Comparison of ENCODE assay signal across 18 cellular contexts in the genomic region with DNA sequence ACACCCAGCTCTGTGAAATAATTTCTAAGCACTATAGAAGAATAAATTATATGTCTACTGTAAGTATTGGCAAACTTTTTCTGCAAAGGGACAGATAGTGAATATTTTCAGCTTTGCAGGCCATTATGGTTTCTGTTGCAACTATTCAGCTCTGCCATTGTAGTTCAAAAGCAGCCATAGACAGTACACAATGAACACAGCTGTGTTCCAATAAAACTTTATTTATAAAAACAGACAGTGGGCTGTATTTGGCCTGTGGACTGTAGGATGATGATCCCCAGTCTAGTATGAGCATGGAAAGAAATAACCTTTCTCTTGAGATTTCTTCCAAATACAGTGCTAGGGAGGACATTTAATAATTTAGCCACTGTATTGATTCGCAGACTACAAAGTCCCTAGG. TPM values are rescaled to one million over a fixed set of nuclear protein-coding genes. Genes with fewer than 3 reads are reported as not detected.
DNase-seq lines count a peak whose midpoint lies in the region; ATAC-seq, FAIRE-seq and TF ChIP-seq lines count a peak whose summit lies in the region.
"Had no signal": no experiment of that assay in that cellular context is flagged by ENCODE, and none has a peak within 500 bp of the region (broad histone marks: within the 10 kb centered on the region; RNA-seq: fewer than 3 reads in every experiment).

No MANE protein-coding gene starts in this region.

- H4K5ac ChIP-seq in mesendoderm (ENCODE audit: low read length), result no peak overlapping the region

- no peak for ATAC-seq in GM23338
- ATAC-seq in K562, result peak; percentile 44; the same call in 2 of the 3 replicates
- ATAC-seq: HCT116 had no signal

- H2AFZ ChIP-seq in GM23338 (peak overlapping the region; percentile 96; the same call in 1 of the 2 replicates), K562 (ENCODE audit: low read depth, low read length) (peak overlapping the region; percentile 40; the same call in 1 of the 2 replicates)

- H3K4ac ChIP-seq in mesendoderm (ENCODE audit: low read depth, low read length), result peak overlapping the region; percentile 48

- TF ChIP-seq POLR2A in K562 (conservative IDR thresholded peaks at IDR 0.05), result no peak

- CTCF ChIA-PET in K562 (lab: Yijun Ruan, JAX; ENCODE audit: low intra/inter-chr PET ratio), result no interaction called here

- no peak for TF ChIP-seq CTCF in GM23338 (conservative IDR thresholded peaks at IDR 0.05; ENCODE audit: low read depth in 2 of 2)
- no peak for TF ChIP-seq CTCF in K562 (IDR thresholded peaks at IDR 0.05 in 2 of 3, conservative IDR thresholded peaks at IDR 0.05 in 1 of 3; ENCODE audit: insufficient read depth in 2 of 3, low read depth in 1 of 3, low read length in 3 of 3)

- H3K27ac Mint-ChIP-seq in GM23338, result no peak overlapping the region
- H3K27ac Mint-ChIP-seq: CD4-positive, alpha-beta memory T cell; H9; HFFc6 had no signal

- H4K20me1 ChIP-seq in GM23338 (replicated peaks; ENCODE audit: insufficient read depth) (no peaks in the 10 kb centered on the region), K562 (replicated peaks; ENCODE audit: control insufficient read depth, insufficient read depth, low read length) (no peaks in the 10 kb centered on the region)

- intact Hi-C loops in K562 (cut with micrococcal nuclease), result no loop called here
- intact Hi-C loops in cardiac septum (cut with DNase I), result no loop called here

- H3K4me3 Mint-ChIP-seq in GM23338, result no peak overlapping the region
- H3K4me3 Mint-ChIP-seq: CD4-positive, alpha-beta memory T cell; H9; HFFc6 had no signal

- H3K4me2 ChIP-seq in GM23338 (no peak overlapping the region), K562 (ENCODE audit: insufficient read depth, low read length) (no peak overlapping the region), mesendoderm (ENCODE audit: low read length) (no peak overlapping the region)

- no peak overlapping the region for H2BK5ac ChIP-seq in mesendoderm (ENCODE audit: low read length)

- H3K36me3 Mint-ChIP-seq in GM23338 (ENCODE audit: low read depth), result no peaks in the 10 kb centered on the region
- H3K36me3 Mint-ChIP-seq: CD4-positive, alpha-beta memory T cell had no signal

- DNase-seq in GM23338 (ENCODE audit: low spot score), result no peak
- DNase-seq in NAMALWA (ENCODE audit: low spot score), result peak; percentile 22
- DNase-seq in K562 (ENCODE audit: extremely low read depth in 1 of 4, low spot score in 3 of 4), result no peak
- no peak for DNase-seq in mesendoderm
- DNase-seq in 8988T, result no peak
- DNase-seq in cardiac septum (ENCODE audit: low spot score), result no peak
- no peak for DNase-seq in effector CD4-positive, alpha-beta T cell
- DNase-seq: C1 segment of cervical spinal cord; Calu3; CD4-positive, alpha-beta memory T cell; COR-L47; DMS53; DMS79 treated with DMSO at 0.1 percent for 48 hours; GF-D8; H9; HFFc6 had no signal

- H3K27me3 Mint-ChIP-seq in GM23338 (ENCODE audit: insufficient read depth, low read depth, poor library complexity), result peaks cover 4% of the 10 kb centered on the region

- no peak for TF ChIP-seq RAD21 in K562 (CRISPR knock-in tag; conservative IDR thresholded peaks at IDR 0.05 in 1 of 2, IDR thresholded peaks at IDR 0.05 in 1 of 2)

- H3K4me1 ChIP-seq in GM23338 (ENCODE audit: insufficient read depth) (peaks cover 25% of the 10 kb centered on the region), K562 (replicated peaks in 1 of 2; ENCODE audit: control insufficient read depth in 2 of 2, insufficient read depth in 2 of 2, low read length in 2 of 2) (peaks cover 0 to 23% of the 10 kb centered on the region in 2 experiments; a peak in 4 of 5 replicates), mesendoderm (ENCODE audit: control insufficient read depth, low read depth, low read length) (peaks cover 24% of the 10 kb centered on the region)

- H2BK15ac ChIP-seq in mesendoderm (replicated peaks; ENCODE audit: low read depth), result no peak overlapping the region

- TF ChIP-seq EP300 in K562 (IDR thresholded peaks at IDR 0.05; ENCODE audit: low read length), result no peak

- H3K9me1 ChIP-seq in K562 (ENCODE audit: control insufficient read depth, insufficient read depth, low read length), result no peaks in the 10 kb centered on the region

- H3K79me1 ChIP-seq in mesendoderm (ENCODE audit: low read length), result no peaks in the 10 kb centered on the region

- H3K56ac ChIP-seq in mesendoderm (ENCODE audit: low read length), result no peak overlapping the region

- no peak overlapping the region for H3K23ac ChIP-seq in mesendoderm (ENCODE audit: low read length)

- no peaks in the 10 kb centered on the region; the same call in 2 of the 3 replicates for H3K9me3 Mint-ChIP-seq in GM23338
- H3K9me3 Mint-ChIP-seq: CD4-positive, alpha-beta memory T cell; HFFc6 had no signal

- no peaks in the 10 kb centered on the region for H3K9me2 ChIP-seq in GM23338 (ENCODE audit: insufficient read depth)

- no peak overlapping the region for H4K8ac ChIP-seq in mesendoderm (ENCODE audit: low read depth, low read length)

- H3K4me3 ChIP-seq in GM23338, result no peak overlapping the region
- no peak overlapping the region for H3K4me3 ChIP-seq in K562
- H3K4me3 ChIP-seq in mesendoderm (ENCODE audit: low read length), result no peak overlapping the region

- no peak overlapping the region for H2AK5ac ChIP-seq in mesendoderm (ENCODE audit: low read length)

- H3F3A ChIP-seq in GM23338 (replicated peaks; ENCODE audit: low read depth), result no peaks in the 10 kb centered on the region

- H3K27me3 ChIP-seq in GM23338 (ENCODE audit: insufficient read depth) (no peaks in the 10 kb centered on the region), K562 (ENCODE audit: control insufficient read depth in 2 of 2, insufficient read depth in 2 of 2, low read length in 2 of 2) (peaks cover 2 to 10% of the 10 kb centered on the region in 2 experiments; a peak in 2 of 5 replicates), mesendoderm (ENCODE audit: insufficient read depth, low read length, poor library complexity) (no peaks in the 10 kb centered on the region)

- H3K27ac ChIP-seq in GM23338 (ENCODE audit: low read depth), result no peak overlapping the region
- H3K27ac ChIP-seq in K562 (ENCODE audit: extremely low read depth, low read depth, low read length), result no peak overlapping the region
- peak overlapping the region; percentile 25 for H3K27ac ChIP-seq in mesendoderm (ENCODE audit: low read depth, low read length)

- POLR2A ChIA-PET in K562 (lab: Yijun Ruan, JAX), result interaction anchor here (2.8 kb wide), 1 partner anchor 13 kb away, joined by 15 read pairs; no protein-coding TSS in a partner anchor

- no peaks in the 10 kb centered on the region for H3K36me3 ChIP-seq in GM23338 (ENCODE audit: insufficient read depth)
- H3K36me3 ChIP-seq in K562 (ENCODE audit: control insufficient read depth, insufficient read depth, low read length), result no peaks in the 10 kb centered on the region
- no peaks in the 10 kb centered on the region for H3K36me3 ChIP-seq in mesendoderm (ENCODE audit: control insufficient read depth, insufficient read depth, low read length)

- H2BK120ac ChIP-seq in mesendoderm (ENCODE audit: low read depth, low read length), result peak overlapping the region; percentile 74

- no peaks in the 10 kb centered on the region for H3K9me3 ChIP-seq in K562 (replicated peaks; ENCODE audit: control insufficient read depth, insufficient read depth, low read depth, low read length)

- H3K4me1 Mint-ChIP-seq in GM23338, result peaks cover 40% of the 10 kb centered on the region
- H3K4me1 Mint-ChIP-seq: CD4-positive, alpha-beta memory T cell had no signal

- H3K9ac ChIP-seq in K562 (ENCODE audit: insufficient read depth in 1 of 2, low read depth in 2 of 2, low read length in 2 of 2) (no peak overlapping the region), mesendoderm (ENCODE audit: low read length) (no peak overlapping the region)

- no TSS peak for BruUV-seq in K562 (replicated peaks; lab: Mats Ljungman, UMichigan)

- no peaks in the 10 kb centered on the region for H3K79me2 ChIP-seq in GM23338 (replicated peaks; ENCODE audit: insufficient read depth)
- H3K79me2 ChIP-seq in K562 (ENCODE audit: control insufficient read depth, insufficient read depth, low read length), result no peaks in the 10 kb centered on the region
- no peaks in the 10 kb centered on the region for H3K79me2 ChIP-seq in mesendoderm (ENCODE audit: control insufficient read depth, insufficient read depth, low read length)

- peak overlapping the region; percentile 89 for H3K18ac ChIP-seq in mesendoderm (ENCODE audit: low read length)

- 0% methylated on average over 1 of the region's 1 CpG for WGBS in K562 (ENCODE audit: insufficient coverage, low coverage, missing lambda C conversion rate)
- no CpG with 5 or more reads among the region's 1 CpG for WGBS in mesendoderm (ENCODE audit: extremely low coverage, insufficient coverage, low lambda C conversion rate)

- no peak for FAIRE-seq in K562 (lab: Jason Lieb, UNC)
- FAIRE-seq: GM12892 had no signal

- in situ Hi-C loops in K562 (cut with MboI), result no loop called here

TF ChIP-seq in GM23338, 12 proteins besides CTCF, POLR2A, EP300 and RAD21 (continues in another document):
- TF ChIP-seq POLR2AphosphoS5 (IDR thresholded peaks at IDR 0.05; ENCODE audit: low read depth), result no peak
- TF ChIP-seq ZNF331 (CRISPR knock-in tag; IDR thresholded peaks at IDR 0.05; ENCODE audit: low read depth), result no peak

TF ChIP-seq in K562, 482 proteins besides CTCF, POLR2A, EP300 and RAD21 (continues in another document):
- TF ChIP-seq ZNF175 (CRISPR knock-in tag; IDR thresholded peaks at IDR 0.05; ENCODE audit: low read depth), result no peak

RNA-seq across cellular contexts. Expression of gene THOC1, which starts 35.2 kb away (rescaled TPM):
- 71.2 and 108 TPM in 2 replicates for total RNA-seq in GM23338 (2014; rRNA removed; shearing (Covaris generic))
- polyA plus RNA-seq in GM23338 (2016; fragmentation: Nextera tagmentation; extraction: Ambion mirVana), result 66.1 and 73.0 TPM in 2 replicates
- total RNA-seq in K562 (2011; cell fraction: chromatin; rRNA removed; ENCODE audit: low replicate concordance), result 140 and 675 TPM in 2 replicates
- 80.2 and 115 TPM in 2 replicates for total RNA-seq in K562 (2011; cell fraction: nucleolus; rRNA removed)
- total RNA-seq in K562 (2011; cell fraction: nucleoplasm; rRNA removed), result 243 and 305 TPM in 2 replicates
- 70.9 and 77.6 TPM in 2 replicates for total RNA-seq in K562 (2014; rRNA removed)
- 136 and 149 TPM in 2 replicates for total RNA-seq in K562 (2014; rRNA removed; fragmentation: Illumina TruSeq; extraction: Trizol)
- 116 and 120 TPM in 2 replicates for total RNA-seq in K562 (2015; rRNA removed; fragmentation: Illumina TruSeq; extraction: Trizol)
- total RNA-seq in K562 (2021), result 66.3 and 71.1 TPM in 2 replicates
- polyA plus RNA-seq in K562 (2011; rRNA removed), result 143 and 150 TPM in 2 replicates
- polyA plus RNA-seq in K562 (2011; cell fraction: cytosol; rRNA removed), result 6.6 and 22.6 TPM in 2 replicates
- polyA plus RNA-seq in K562 (2011; cell fraction: nucleus; rRNA removed), result 110 and 238 TPM in 2 replicates
- polyA plus RNA-seq in K562 (2012), result 51.4 and 58.9 TPM in 2 replicates
- polyA plus RNA-seq in K562 (2014; fragmentation: Illumina TruSeq; extraction: Trizol), result 83.6 and 106 TPM in 2 replicates
- 100 to 1,000 TPM in 1 of 2 experiments, 10 to 100 TPM in 1; 87.1 to 139 TPM for polyA plus RNA-seq in K562 (2014; fragmentation: Nextera tagmentation; extraction: Ambion mirVana)
- polyA plus RNA-seq in K562 (2014; rRNA removed), result 88.4 and 107 TPM in 2 replicates
- polyA minus RNA-seq in K562 (2011; rRNA and poly(A)+ RNA removed), result 168 and 237 TPM in 2 replicates
- 23.7 and 28.0 TPM in 2 replicates for polyA minus RNA-seq in K562 (2011; cell fraction: cytosol; rRNA and poly(A)+ RNA removed)
- polyA minus RNA-seq in K562 (2011; cell fraction: nucleus; rRNA and poly(A)+ RNA removed), result 139 and 282 TPM in 2 replicates
- polyA plus RNA-seq in mesendoderm (2013, experiment 1 of 2), result 48.2 TPM
- 46.0 TPM for polyA plus RNA-seq in mesendoderm (2013, experiment 2 of 2)
- total RNA-seq in cardiac septum, result 13.5 TPM
